17 cellular contexts compared by ENCODE assay signal in genomic region chr18:24031916-24032315, GRCh38. TPM values are rescaled to one million over a fixed set of nuclear protein-coding genes. Genes with fewer than 3 reads are reported as not detected.
DNase-seq lines count a peak whose midpoint lies in the region; ATAC-seq, FAIRE-seq and TF ChIP-seq lines count a peak whose summit lies in the region.
"Had no signal": no experiment of that assay in that cellular context is flagged by ENCODE, and none has a peak within 500 bp of the region (broad histone marks: within the 10 kb centered on the region; RNA-seq: fewer than 3 reads in every experiment).

No MANE protein-coding gene starts in this region.

- intact Hi-C loops in naive thymus-derived CD4-positive, alpha-beta T cell (cut with micrococcal nuclease): loop anchor here in 1 of 2 donors (1.0 kb wide), 1 partner anchor 11 kb away; no protein-coding TSS in a partner anchor

- ATAC-seq in GM18907 (IDR thresholded peaks at IDR 0.05; ENCODE audit: unreplicated experiment) (peak; percentile 79), GM21723 (IDR thresholded peaks at IDR 0.05; ENCODE audit: unreplicated experiment) (peak; percentile 57), HG03432 (IDR thresholded peaks at IDR 0.05; ENCODE audit: unreplicated experiment) (peak; percentile 90)
- no peak for ATAC-seq in naive thymus-derived CD4-positive, alpha-beta T cell
- ATAC-seq: K562 had no signal

- CTCF ChIA-PET in naive thymus-derived CD4-positive, alpha-beta T cell (lab: Charles Lee): no interaction called here

- DNase-seq in naive thymus-derived CD4-positive, alpha-beta T cell: no peak
- DNase-seq in H54 (ENCODE audit: insufficient read length, low spot score) (no peak), middle frontal gyrus (ENCODE audit: extremely low spot score, low spot score) (no peak), mesothelial cell of epicardium (ENCODE audit: low spot score in 2 of 2, unreplicated experiment in 2 of 2) (no peak)
- DNase-seq: caudate nucleus, H9, islet precursor cell, NCI-H748 treated with DMSO at 0.1 percent for 48 hours, Right ventricle myocardium superior had no signal

- H3K4me1 Mint-ChIP-seq in naive thymus-derived CD4-positive, alpha-beta T cell: peaks cover 49 to 95% (median 85%) of the 10 kb centered on the region in 7 donors
- no peaks in the 10 kb centered on the region for H3K4me1 Mint-ChIP-seq in mesothelial cell of epicardium

- H3K9me3 Mint-ChIP-seq in naive thymus-derived CD4-positive, alpha-beta T cell: no peaks in the 10 kb centered on the region
- peaks cover 12% of the 10 kb centered on the region for H3K9me3 Mint-ChIP-seq in mesothelial cell of epicardium
- H3K9me3 Mint-ChIP-seq: activated naive CD4-positive, alpha-beta T cell treated with anti-CD3 and anti-CD28 coated beads, Interleukin-2, amount 50 U/mL, for 72 hours; H9 had no signal

- H3K4me3 ChIP-seq in naive thymus-derived CD4-positive, alpha-beta T cell (ENCODE audit: low read length): no peak overlapping the region
- H3K4me3 ChIP-seq: K562, thoracic aorta had no signal

- peaks cover 0 to 5% (median 0%) of the 10 kb centered on the region in 3 experiments for H3K36me3 ChIP-seq in naive thymus-derived CD4-positive, alpha-beta T cell (ENCODE audit: control insufficient read depth in 2 of 3, insufficient read depth in 3 of 3, low read length in 3 of 3)
- H3K36me3 ChIP-seq: thoracic aorta had no signal

- H3K27me3 ChIP-seq in naive thymus-derived CD4-positive, alpha-beta T cell (ENCODE audit: control insufficient read depth in 2 of 2, insufficient read depth in 2 of 2, low read length in 2 of 2): no peaks in the 10 kb centered on the region

- no peak for TF ChIP-seq POLR2A in H54 (IDR thresholded peaks at IDR 0.05; ENCODE audit: low read depth, low read length)

- H3K36me3 Mint-ChIP-seq in naive thymus-derived CD4-positive, alpha-beta T cell: peaks cover 7 to 27% (median 13%) of the 10 kb centered on the region in 5 donors
- peaks cover 3% of the 10 kb centered on the region for H3K36me3 Mint-ChIP-seq in mesothelial cell of epicardium

- peak overlapping the region in 7 of 9 donors; percentile 1 to 87 (median 7) for H3K27ac Mint-ChIP-seq in naive thymus-derived CD4-positive, alpha-beta T cell
- H3K27ac Mint-ChIP-seq in mesothelial cell of epicardium: no peak overlapping the region
- H3K27ac Mint-ChIP-seq: activated naive CD4-positive, alpha-beta T cell treated with anti-CD3 and anti-CD28 coated beads, Interleukin-2, amount 50 U/mL, for 72 hours had no signal

- H3K27ac ChIP-seq in naive thymus-derived CD4-positive, alpha-beta T cell (ENCODE audit: low read depth, low read length): no peak overlapping the region
- H3K27ac ChIP-seq: thoracic aorta had no signal

- H3K4me3 Mint-ChIP-seq in naive thymus-derived CD4-positive, alpha-beta T cell: peak overlapping the region in 7 of 10 donors; percentile 2 to 54 (median 20)
- H3K4me3 Mint-ChIP-seq in mesothelial cell of epicardium: no peak overlapping the region
- H3K4me3 Mint-ChIP-seq: CD14-positive monocyte, H9 had no signal

- no peaks in the 10 kb centered on the region for H3K9me3 ChIP-seq in naive thymus-derived CD4-positive, alpha-beta T cell (ENCODE audit: control insufficient read depth in 2 of 3, low read length in 3 of 3)
- H3K9me3 ChIP-seq: thoracic aorta had no signal

- H3K4me1 ChIP-seq in naive thymus-derived CD4-positive, alpha-beta T cell (ENCODE audit: control insufficient read depth in 2 of 2, insufficient read depth in 2 of 2, low read length in 2 of 2): peaks cover 38 to 43% of the 10 kb centered on the region in 2 donors

- POLR2A ChIA-PET in naive thymus-derived CD4-positive, alpha-beta T cell (lab: Charles Lee): interaction anchor here (1.0 kb wide), 1 partner anchor 21 kb away, joined by 3 read pairs; no protein-coding TSS in a partner anchor

- H3K27me3 Mint-ChIP-seq in naive thymus-derived CD4-positive, alpha-beta T cell: no peaks in the 10 kb centered on the region
- H3K27me3 Mint-ChIP-seq in mesothelial cell of epicardium (ENCODE audit: low read depth): no peaks in the 10 kb centered on the region

- TF ChIP-seq CTCF in mesothelial cell of epicardium (IDR thresholded peaks at IDR 0.05; ENCODE audit: unreplicated experiment): no peak

- FAIRE-seq in H54 (lab: Jason Lieb, UNC): no peak
- FAIRE-seq: K562, TTC549 had no signal

RNA-seq across cellular contexts. Expression of gene TTC39C, which starts 17.4 kb away (rescaled TPM):
- 10 to 100 TPM; 84.1 to 98.8 (median 91.4) TPM for total RNA-seq in naive thymus-derived CD4-positive, alpha-beta T cell
- 10 to 100 TPM; 51.4 to 71.2 TPM for polyA plus RNA-seq in naive thymus-derived CD4-positive, alpha-beta T cell
- 22.9 to 26.6 TPM (median 24.7 TPM) in 3 replicates for total RNA-seq in mesothelial cell of epicardium
